ENCODE assay signal across 23 cellular contexts in genomic region chr7:141452911-141453310, GRCh38.
DNase-seq lines count a peak whose midpoint lies in the region; ATAC-seq lines count a peak whose summit lies in the region.
"Had no signal": no experiment of that assay in that cellular context is flagged by ENCODE, and none has a peak within 500 bp of the region (broad histone marks: within the 10 kb centered on the region; RNA-seq: fewer than 3 reads in every experiment).

No MANE protein-coding gene starts in this region.

- H3K4me1 Mint-ChIP-seq in activated T-cell treated with anti-CD3 and anti-CD28 coated beads, Interleukin-2, amount 50 U/mL, for 4 hours (ENCODE audit: low read depth): no peaks in the 10 kb centered on the region

- DNase-seq in activated T-cell treated with anti-CD3 and anti-CD28 coated beads, Interleukin-2, amount 50 U/mL, for 4 hours: no peak
- no peak for DNase-seq in activated T-cell treated with anti-CD3 and anti-CD28 coated beads, Interleukin-2, amount 50 U/mL, for 1 hour
- peak; percentile 31 for DNase-seq in stimulated activated CD8-positive, alpha-beta memory T cell treated with anti-CD3 and anti-CD28 coated beads, Interleukin-4, amount 100 ng/mL, for 48 hours
- DNase-seq in NCI-H187 (lab: John Stamatoyannopoulos, UW) (no peak), Right ventricle myocardium inferior (ENCODE audit: missing footprints) (no peak)
- DNase-seq: aorta; central memory CD4-positive, alpha-beta T cell; dermis blood vessel endothelial cell; EL; GM23248; NCI-H1092; NCI-H1930; NCI-H2227 treated with DMSO at 0.1 percent for 48 hours; posterior cingulate gyrus; SHP77; sigmoid colon; stimulated activated CD4-positive, alpha-beta T cell treated with anti-CD3 and anti-CD28 coated beads, Interleukin-15, amount 100 ng/mL, for 24 hours; uterus had no signal

- H3K4me3 Mint-ChIP-seq in activated T-cell treated with anti-CD3 and anti-CD28 coated beads, Interleukin-2, amount 50 U/mL, for 4 hours: no peak overlapping the region
- H3K4me3 Mint-ChIP-seq: neural progenitor cell had no signal

- intact Hi-C loops in Right ventricle myocardium inferior (cut with DNase I): no loop called here

- ATAC-seq in activated T-cell treated with anti-CD3 and anti-CD28 coated beads, Interleukin-2, amount 50 U/mL, for 4 hours: peak; percentile 18 to 25
- peak; percentile 75 for ATAC-seq in GM21717 (IDR thresholded peaks at IDR 0.05; ENCODE audit: unreplicated experiment)
- ATAC-seq in HG03442 (IDR thresholded peaks at IDR 0.05; ENCODE audit: unreplicated experiment): peak; percentile 90
- no peak for ATAC-seq in Right ventricle myocardium inferior
- no peak for ATAC-seq in HG02970 (IDR thresholded peaks at IDR 0.05; ENCODE audit: low FRiP score, unreplicated experiment)
- ATAC-seq: HepG2 had no signal

- H3K36me3 Mint-ChIP-seq in activated T-cell treated with anti-CD3 and anti-CD28 coated beads, Interleukin-2, amount 50 U/mL, for 4 hours (ENCODE audit: insufficient read depth): no peaks in the 10 kb centered on the region
- H3K36me3 Mint-ChIP-seq: neural progenitor cell had no signal

- H3K27me3 Mint-ChIP-seq in activated T-cell treated with anti-CD3 and anti-CD28 coated beads, Interleukin-2, amount 50 U/mL, for 4 hours (ENCODE audit: low read depth): peaks cover 2% of the 10 kb centered on the region

- H3K9me3 Mint-ChIP-seq in activated T-cell treated with anti-CD3 and anti-CD28 coated beads, Interleukin-2, amount 50 U/mL, for 4 hours: no peaks in the 10 kb centered on the region
- H3K9me3 Mint-ChIP-seq: neural progenitor cell had no signal

Comparison
In these comparisons a context has a peak if more than half of its experiments do, and no peak if none do; other contexts are left out.
1. ATAC-seq: peak in activated T-cell treated with anti-CD3 and anti-CD28 coated beads, Interleukin-2, amount 50 U/mL, for 4 hours (2 of 2), GM21717 (single experiment) and HG03442 (single experiment); none in Right ventricle myocardium inferior (single experiment) and HG02970 (single experiment).